ENCODE assay signal across 28 cellular contexts in the genomic region with DNA sequence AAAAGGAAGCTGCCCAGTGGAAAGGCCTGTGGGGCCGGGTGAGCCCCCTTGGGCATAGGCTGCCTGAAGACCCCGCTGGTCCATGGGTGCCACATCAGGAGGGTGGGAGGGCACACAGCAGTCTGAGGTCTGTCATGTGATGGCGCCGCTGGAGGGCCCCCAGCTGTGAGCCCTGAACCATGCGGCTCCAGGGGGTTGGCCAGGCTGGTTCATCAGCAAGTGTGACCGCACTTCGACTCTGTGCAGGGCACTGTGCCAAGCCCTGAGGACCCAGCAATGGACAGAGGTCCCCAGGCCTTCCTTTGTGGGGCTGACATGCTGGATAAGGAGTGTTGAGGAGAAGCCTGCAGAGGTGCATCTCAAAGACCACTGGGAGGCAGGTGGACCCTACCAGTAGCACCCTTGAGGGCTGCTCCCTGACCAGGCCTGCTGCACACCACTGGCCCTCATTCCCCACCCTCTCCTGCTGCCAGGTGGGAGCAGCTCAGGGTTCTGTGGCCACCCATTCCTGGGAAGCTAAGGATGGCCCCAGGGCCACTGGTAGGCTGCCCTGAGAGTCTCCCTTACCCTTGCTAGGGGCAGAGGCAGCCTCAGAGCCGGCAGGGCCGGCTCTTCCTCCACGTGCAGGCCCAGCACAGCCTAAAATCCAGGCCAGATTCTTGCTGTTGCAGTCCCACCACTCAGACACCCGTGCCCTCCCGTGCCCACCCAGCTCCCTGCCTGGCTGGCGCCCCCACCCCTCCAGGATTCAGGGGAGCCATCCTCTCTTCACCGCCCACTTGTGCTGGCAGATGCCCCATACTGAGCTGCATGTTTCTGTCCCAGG.
"Had no signal": no experiment of that assay in that cellular context is flagged by ENCODE, and none has a peak within 500 bp of the region (broad histone marks: within the 10 kb centered on the region; RNA-seq: fewer than 3 reads in every experiment).

No MANE protein-coding gene starts in this region.

- ATAC-seq: activated naive CD4-positive, alpha-beta T cell treated with anti-CD3 and anti-CD28 coated beads, Interleukin-2, amount 50 U/mL, for 72 hours; activated T-cell treated with anti-CD3 and anti-CD28 coated beads, Interleukin-2, amount 50 U/mL, for 4 hours; activated T-helper 17 cell treated with anti-CD3 and anti-CD28 coated beads, Interleukin-2, amount 50 U/mL, for 72 hours; gastrocnemius medialis; left colon; pancreas; psoas muscle; right cardiac atrium had no signal

- H3K4me2 ChIP-seq: hepatocyte had no signal

- H3K27ac ChIP-seq: adrenal gland, ascending aorta, brain microvascular endothelial cell, coronary artery, gastrocnemius medialis, hepatocyte, pancreas, psoas muscle, thoracic aorta, vagina had no signal

- H3K27me3 ChIP-seq: adrenal gland, ascending aorta, brain microvascular endothelial cell, dorsolateral prefrontal cortex, gastrocnemius medialis, hepatocyte, pancreas, vagina had no signal

- FAIRE-seq: pancreas, TTC549 had no signal

- H3K9me3 ChIP-seq: adrenal gland, ascending aorta, gastrocnemius medialis, pancreas, psoas muscle, thoracic aorta, vagina had no signal

- H2AFZ ChIP-seq: hepatocyte had no signal

- H3K79me2 ChIP-seq: hepatocyte had no signal

- DNase-seq: activated CD4-positive, alpha-beta memory T cell treated with anti-CD3 and anti-CD28 coated beads, Interleukin-2, amount 10 ng/mL, durations not matched to agents 7 days and 5 days; activated CD4-positive, alpha-beta T cell treated with anti-CD3 and anti-CD28 coated beads for 1 hour; activated CD4-positive, alpha-beta T cell treated with anti-CD3 and anti-CD28 coated beads, Interleukin-2, amount 10 ng/mL, durations not matched to agents 7 days and 5 days; activated CD8-positive, alpha-beta memory T cell treated with anti-CD3 and anti-CD28 coated beads, Interleukin-2, amount 50 U/mL, for 48 hours; activated T-cell treated with anti-CD3 and anti-CD28 coated beads, Interleukin-2, amount 50 U/mL, for 4 hours; brain microvascular endothelial cell; effector memory CD4-positive, alpha-beta T cell; erythroblast; gastrocnemius medialis; islet precursor cell; left colon; naive B cell; nephron progenitor cell; psoas muscle; stimulated activated naive CD4-positive, alpha-beta T cell; T-helper 9 cell had no signal

- H3K4me3 ChIP-seq: adrenal gland, ascending aorta, coronary artery, dorsolateral prefrontal cortex, gastrocnemius medialis, hepatocyte, pancreas, psoas muscle, thoracic aorta, vagina had no signal

- H3K4me1 ChIP-seq: adrenal gland, ascending aorta, gastrocnemius medialis, pancreas, psoas muscle had no signal

- H3K36me3 ChIP-seq: adrenal gland, brain microvascular endothelial cell, gastrocnemius medialis, pancreas, thoracic aorta, vagina had no signal
